In genomic region chr1:90924982-90925381, GRCh38 we compare ENCODE assay signal across 1 cellular context.
TF ChIP-seq lines count a peak whose summit lies in the region.

No MANE protein-coding gene starts in this region.

TF ChIP-seq in GM23338, 12 proteins besides CTCF, POLR2A, EP300 and RAD21 (continued from another document):
- no peak for TF ChIP-seq STAT1 (IDR thresholded peaks at IDR 0.05; ENCODE audit: unreplicated experiment)
- peak; percentile 60; the same call in 1 of the 2 replicates for TF ChIP-seq NANOG (IDR thresholded peaks at IDR 0.05; ENCODE audit: borderline replicate concordance)
- no peak for TF ChIP-seq REST (IDR thresholded peaks at IDR 0.05; ENCODE audit: unreplicated experiment)
- no peak for TF ChIP-seq EZH2phosphoT487 (IDR thresholded peaks at IDR 0.05; ENCODE audit: unreplicated experiment)
- no peak for TF ChIP-seq ETS1 (IDR thresholded peaks at IDR 0.05)
